In the genomic region with DNA sequence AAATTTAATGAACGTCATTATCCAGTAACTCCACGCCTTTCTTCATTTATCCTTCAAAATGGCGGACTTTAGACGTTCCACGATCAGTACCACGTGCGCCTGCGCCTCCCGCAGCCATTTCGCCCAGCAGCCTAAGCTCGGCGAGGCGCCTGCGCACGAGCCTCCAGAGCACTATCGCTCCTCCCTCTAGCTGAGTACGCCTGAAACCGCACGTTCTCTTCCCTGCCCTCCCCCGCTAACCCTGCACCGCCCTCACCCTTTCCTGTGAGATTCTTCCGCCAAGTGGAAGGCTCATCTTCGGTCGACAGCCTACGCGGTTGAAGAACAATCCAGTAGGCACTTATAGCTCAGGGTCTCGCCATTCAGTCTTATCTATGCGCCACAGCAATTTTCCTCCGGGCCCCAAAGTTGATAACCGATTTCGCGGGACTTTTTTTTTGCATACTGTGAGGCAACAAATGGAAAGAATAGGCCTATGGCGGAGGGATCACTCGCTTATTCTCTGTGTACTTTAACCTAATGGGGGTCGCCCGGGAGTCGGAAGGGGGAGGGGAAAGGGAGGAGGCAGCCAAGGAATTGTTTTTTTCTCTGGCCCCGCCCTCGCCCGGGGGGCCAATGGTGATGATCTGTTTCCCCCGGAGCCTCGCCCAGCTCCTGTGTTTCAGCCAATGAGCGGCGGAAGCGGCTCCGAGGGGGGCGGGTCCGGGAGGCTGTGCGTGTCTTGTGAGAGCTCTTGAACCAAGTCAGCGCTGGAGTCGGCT, we compare ENCODE assay signal across 8 cellular contexts. TPM values are rescaled to one million over a fixed set of nuclear protein-coding genes. Genes with fewer than 3 reads are reported as not detected.
DNase-seq lines count a peak whose midpoint lies in the region; ATAC-seq and TF ChIP-seq lines count a peak whose summit lies in the region.

A gene with protein sequence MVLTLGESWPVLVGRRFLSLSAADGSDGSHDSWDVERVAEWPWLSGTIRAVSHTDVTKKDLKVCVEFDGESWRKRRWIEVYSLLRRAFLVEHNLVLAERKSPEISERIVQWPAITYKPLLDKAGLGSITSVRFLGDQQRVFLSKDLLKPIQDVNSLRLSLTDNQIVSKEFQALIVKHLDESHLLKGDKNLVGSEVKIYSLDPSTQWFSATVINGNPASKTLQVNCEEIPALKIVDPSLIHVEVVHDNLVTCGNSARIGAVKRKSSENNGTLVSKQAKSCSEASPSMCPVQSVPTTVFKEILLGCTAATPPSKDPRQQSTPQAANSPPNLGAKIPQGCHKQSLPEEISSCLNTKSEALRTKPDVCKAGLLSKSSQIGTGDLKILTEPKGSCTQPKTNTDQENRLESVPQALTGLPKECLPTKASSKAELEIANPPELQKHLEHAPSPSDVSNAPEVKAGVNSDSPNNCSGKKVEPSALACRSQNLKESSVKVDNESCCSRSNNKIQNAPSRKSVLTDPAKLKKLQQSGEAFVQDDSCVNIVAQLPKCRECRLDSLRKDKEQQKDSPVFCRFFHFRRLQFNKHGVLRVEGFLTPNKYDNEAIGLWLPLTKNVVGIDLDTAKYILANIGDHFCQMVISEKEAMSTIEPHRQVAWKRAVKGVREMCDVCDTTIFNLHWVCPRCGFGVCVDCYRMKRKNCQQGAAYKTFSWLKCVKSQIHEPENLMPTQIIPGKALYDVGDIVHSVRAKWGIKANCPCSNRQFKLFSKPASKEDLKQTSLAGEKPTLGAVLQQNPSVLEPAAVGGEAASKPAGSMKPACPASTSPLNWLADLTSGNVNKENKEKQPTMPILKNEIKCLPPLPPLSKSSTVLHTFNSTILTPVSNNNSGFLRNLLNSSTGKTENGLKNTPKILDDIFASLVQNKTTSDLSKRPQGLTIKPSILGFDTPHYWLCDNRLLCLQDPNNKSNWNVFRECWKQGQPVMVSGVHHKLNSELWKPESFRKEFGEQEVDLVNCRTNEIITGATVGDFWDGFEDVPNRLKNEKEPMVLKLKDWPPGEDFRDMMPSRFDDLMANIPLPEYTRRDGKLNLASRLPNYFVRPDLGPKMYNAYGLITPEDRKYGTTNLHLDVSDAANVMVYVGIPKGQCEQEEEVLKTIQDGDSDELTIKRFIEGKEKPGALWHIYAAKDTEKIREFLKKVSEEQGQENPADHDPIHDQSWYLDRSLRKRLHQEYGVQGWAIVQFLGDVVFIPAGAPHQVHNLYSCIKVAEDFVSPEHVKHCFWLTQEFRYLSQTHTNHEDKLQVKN (N-terminal part only) (plus strand): TSS at position 741 of the 761 bp plus-strand sequence. CDS start 677 bp downstream, outside the sequence.

- H3K27ac ChIP-seq in smooth muscle cell (ENCODE audit: low read depth) = peak within 1 kb of the TSS; percentile 100

- H3K79me2 ChIP-seq in smooth muscle cell (ENCODE audit: low read depth) = peaks cover 35% of the 10 kb centered on the region

- peak within 1 kb of the TSS; percentile 95 for H3K4me2 ChIP-seq in smooth muscle cell

- peak; percentile 99 for DNase-seq in AG09309 (ENCODE audit: low read depth)
- DNase-seq in NCI-H460 (ENCODE audit: extremely low read depth, low read depth) = peak; percentile 99
- peak; percentile 97 to 99 for DNase-seq in central memory CD8-positive, alpha-beta T cell (ENCODE audit: low spot score in 2 of 2)
- peak; percentile 99 for DNase-seq in immature natural killer cell
- peak; percentile 98 for DNase-seq in smooth muscle cell (lab: John Stamatoyannopoulos, UW; ENCODE audit: unreplicated experiment)

- H3K4me3 ChIP-seq in AG09309 (ENCODE audit: control insufficient read depth, low read depth, low read length) (peak within 1 kb of the TSS; percentile 63), smooth muscle cell (peak within 1 kb of the TSS; percentile 79)

- H3K36me3 Mint-ChIP-seq in central memory CD8-positive, alpha-beta T cell (ENCODE audit: insufficient read depth) = peaks cover 42% of the 10 kb centered on the region
- peaks cover 12 to 18% (median 16%) of the 10 kb centered on the region in 3 donors for H3K36me3 Mint-ChIP-seq in immature natural killer cell

- peaks cover 40% of the 10 kb centered on the region for H4K20me1 ChIP-seq in smooth muscle cell (ENCODE audit: low read depth)

- ATAC-seq in GM19043 (IDR thresholded peaks at IDR 0.05; ENCODE audit: low read depth, unreplicated experiment) (peak; percentile 76), HG03432 (IDR thresholded peaks at IDR 0.05; ENCODE audit: unreplicated experiment) (peak; percentile 84)
- peak; percentile 87 to 88 for ATAC-seq in activated CD4-positive, CD25-positive, alpha-beta regulatory T cell treated with anti-CD3 and anti-CD28 coated beads, Interleukin-2, amount 50 U/mL, for 24 hours
- ATAC-seq in central memory CD8-positive, alpha-beta T cell (replicated peaks; ENCODE audit: extremely low read depth, poor library complexity, severe bottlenecking) = peak; percentile 83

- peak within 1 kb of the TSS; percentile 89 for H3K4me3 Mint-ChIP-seq in central memory CD8-positive, alpha-beta T cell
- peak within 1 kb of the TSS; percentile 92 to 95 (median 94) for H3K4me3 Mint-ChIP-seq in immature natural killer cell

- H2AFZ ChIP-seq in smooth muscle cell (ENCODE audit: low read depth) = peak within 1 kb of the TSS; percentile 96

- peak within 1 kb of the TSS; percentile 96 for H3K27ac Mint-ChIP-seq in central memory CD8-positive, alpha-beta T cell (ENCODE audit: low read depth)
- peak within 1 kb of the TSS; percentile 97 to 99 (median 98) for H3K27ac Mint-ChIP-seq in immature natural killer cell

- peaks cover 13% of the 10 kb centered on the region for H3F3A ChIP-seq in smooth muscle cell (ENCODE audit: low read depth)

- peaks cover 15% of the 10 kb centered on the region for H3K36me3 ChIP-seq in smooth muscle cell (ENCODE audit: low read depth)

- peaks cover 15% of the 10 kb centered on the region for H3K9me3 ChIP-seq in smooth muscle cell (replicated peaks; ENCODE audit: low read depth)

- peaks cover 8% of the 10 kb centered on the region for H3K9me3 Mint-ChIP-seq in central memory CD8-positive, alpha-beta T cell
- H3K9me3 Mint-ChIP-seq in immature natural killer cell = peaks cover 18 to 34% (median 23%) of the 10 kb centered on the region in 6 donors

- 2% methylated on average over 51 of the region's 51 CpGs for WGBS in smooth muscle cell (ENCODE audit: low lambda C conversion rate)

- peaks cover 16% of the 10 kb centered on the region for H3K4me1 ChIP-seq in smooth muscle cell (ENCODE audit: low read depth)

- peak within 1 kb of the TSS; percentile 94 for H3K9ac ChIP-seq in smooth muscle cell (ENCODE audit: low read depth)

- H3K27me3 Mint-ChIP-seq in central memory CD8-positive, alpha-beta T cell = peaks cover 10% of the 10 kb centered on the region
- peaks cover 21 to 29% (median 28%) of the 10 kb centered on the region in 3 donors for H3K27me3 Mint-ChIP-seq in immature natural killer cell (ENCODE audit: low read depth in 3 of 3)

- no peaks in the 10 kb centered on the region for H3K27me3 ChIP-seq in smooth muscle cell (ENCODE audit: low read depth)

- TF ChIP-seq CTCF in AG09309 (IDR thresholded peaks at IDR 0.05; ENCODE audit: control insufficient read depth, insufficient read depth, low read depth, low read length, missing control alignments) (no peak), smooth muscle cell (IDR thresholded peaks at IDR 0.05; ENCODE audit: borderline replicate concordance, insufficient read depth, poor library complexity, severe bottlenecking) (no peak)

- peaks cover 52% of the 10 kb centered on the region for H3K4me1 Mint-ChIP-seq in central memory CD8-positive, alpha-beta T cell
- H3K4me1 Mint-ChIP-seq in immature natural killer cell = peaks cover 48 to 51% of the 10 kb centered on the region in 2 donors

RNA-seq across cellular contexts. Expression of the gene that starts here (rescaled TPM):
- total RNA-seq in NCI-H460 (2014; rRNA removed; shearing (Covaris generic)) = 20.1 and 22.3 TPM in 2 replicates
- 15.1 and 17.5 TPM in 2 replicates for polyA plus RNA-seq in NCI-H460 (2014; cell fraction: nucleus; rRNA removed)
- polyA plus RNA-seq in immature natural killer cell = 10 to 100 TPM; 12.8 to 31.6 (median 13.0) TPM
- 57.5 and 71.9 TPM in 2 replicates for total RNA-seq in smooth muscle cell
- 19.6 and 24.6 TPM in 2 replicates for polyA plus RNA-seq in smooth muscle cell

Comparison
In these comparisons a context has a peak if more than half of its experiments do, and no peak if none do; other contexts are left out.
1. Peak in every context shown above with its lines: DNase-seq, ATAC-seq, H3K4me3 ChIP-seq and H3K27ac ChIP-seq.